ENCODE assay signal across 1 cellular context in the genomic region with DNA sequence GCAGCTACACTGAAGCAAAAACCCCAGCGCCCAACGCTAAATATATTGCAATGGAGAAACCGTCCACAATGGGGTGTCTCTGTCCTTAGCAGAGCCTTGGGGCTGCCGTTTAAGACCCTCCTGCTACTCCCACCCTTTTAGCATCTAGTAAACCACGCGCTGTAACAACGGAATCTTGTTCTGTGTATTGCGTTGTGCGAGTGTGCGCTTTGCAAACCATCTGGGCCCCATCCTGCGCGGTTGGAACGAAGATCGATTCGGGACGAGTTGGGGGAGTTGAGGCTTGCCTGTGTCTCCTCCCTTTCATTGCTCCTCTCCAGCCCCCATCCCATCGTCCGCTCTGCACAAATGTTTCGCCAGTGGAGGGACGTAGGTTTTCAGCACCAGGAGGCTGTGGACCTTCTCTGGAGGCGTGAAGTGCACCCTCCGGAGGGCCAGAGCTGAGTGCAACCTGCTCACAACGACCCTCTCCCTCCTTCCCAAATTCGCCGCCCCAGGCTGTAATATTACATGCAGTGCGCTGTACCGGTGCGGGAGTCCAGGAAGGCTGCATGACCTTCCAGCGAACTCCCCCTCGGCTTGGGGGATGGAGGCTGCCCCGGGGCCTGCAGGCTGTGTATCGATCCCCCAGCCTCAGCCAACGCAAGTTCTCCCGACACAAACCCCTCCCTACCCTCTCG.
TF ChIP-seq lines count a peak whose summit lies in the region.

No MANE protein-coding gene starts in this region.

TF ChIP-seq in HepG2, 621 proteins besides CTCF, POLR2A, EP300 and RAD21 (continued from another document):
- TF ChIP-seq, protein P1, sequence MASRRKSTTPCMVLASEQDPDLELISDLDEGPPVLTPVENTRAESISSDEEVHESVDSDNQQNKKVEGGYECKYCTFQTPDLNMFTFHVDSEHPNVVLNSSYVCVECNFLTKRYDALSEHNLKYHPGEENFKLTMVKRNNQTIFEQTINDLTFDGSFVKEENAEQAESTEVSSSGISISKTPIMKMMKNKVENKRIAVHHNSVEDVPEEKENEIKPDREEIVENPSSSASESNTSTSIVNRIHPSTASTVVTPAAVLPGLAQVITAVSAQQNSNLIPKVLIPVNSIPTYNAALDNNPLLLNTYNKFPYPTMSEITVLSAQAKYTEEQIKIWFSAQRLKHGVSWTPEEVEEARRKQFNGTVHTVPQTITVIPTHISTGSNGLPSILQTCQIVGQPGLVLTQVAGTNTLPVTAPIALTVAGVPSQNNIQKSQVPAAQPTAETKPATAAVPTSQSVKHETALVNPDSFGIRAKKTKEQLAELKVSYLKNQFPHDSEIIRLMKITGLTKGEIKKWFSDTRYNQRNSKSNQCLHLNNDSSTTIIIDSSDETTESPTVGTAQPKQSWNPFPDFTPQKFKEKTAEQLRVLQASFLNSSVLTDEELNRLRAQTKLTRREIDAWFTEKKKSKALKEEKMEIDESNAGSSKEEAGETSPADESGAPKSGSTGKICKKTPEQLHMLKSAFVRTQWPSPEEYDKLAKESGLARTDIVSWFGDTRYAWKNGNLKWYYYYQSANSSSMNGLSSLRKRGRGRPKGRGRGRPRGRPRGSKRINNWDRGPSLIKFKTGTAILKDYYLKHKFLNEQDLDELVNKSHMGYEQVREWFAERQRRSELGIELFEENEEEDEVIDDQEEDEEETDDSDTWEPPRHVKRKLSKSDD (CRISPR knock-in tag; IDR thresholded peaks at IDR 0.05; ENCODE audit: low read depth), result no peak
- TF ChIP-seq, protein P2, sequence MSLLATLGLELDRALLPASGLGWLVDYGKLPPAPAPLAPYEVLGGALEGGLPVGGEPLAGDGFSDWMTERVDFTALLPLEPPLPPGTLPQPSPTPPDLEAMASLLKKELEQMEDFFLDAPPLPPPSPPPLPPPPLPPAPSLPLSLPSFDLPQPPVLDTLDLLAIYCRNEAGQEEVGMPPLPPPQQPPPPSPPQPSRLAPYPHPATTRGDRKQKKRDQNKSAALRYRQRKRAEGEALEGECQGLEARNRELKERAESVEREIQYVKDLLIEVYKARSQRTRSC (CRISPR knock-in tag; IDR thresholded peaks at IDR 0.05; ENCODE audit: low read depth), result no peak
- no peak for TF ChIP-seq KDM5A (IDR thresholded peaks at IDR 0.05; ENCODE audit: borderline replicate concordance, low read length)
- TF ChIP-seq KLF16 (CRISPR knock-in tag; IDR thresholded peaks at IDR 0.05), result no peak
- no peak for TF ChIP-seq ZFP41 (CRISPR knock-in tag; IDR thresholded peaks at IDR 0.05; ENCODE audit: borderline replicate concordance)
- TF ChIP-seq EEA1 (CRISPR knock-in tag; IDR thresholded peaks at IDR 0.05; ENCODE audit: borderline replicate concordance), result 0 out of 2 replicates have a peak, but pooled peaks have one; percentile 43
- TF ChIP-seq ZNF891 (CRISPR knock-in tag; IDR thresholded peaks at IDR 0.05), result no peak
- no peak for TF ChIP-seq SCMH1 (CRISPR knock-in tag; IDR thresholded peaks at IDR 0.05; ENCODE audit: borderline replicate concordance)
- no peak for TF ChIP-seq ZNF530 (CRISPR knock-in tag; IDR thresholded peaks at IDR 0.05; ENCODE audit: low read depth)
- TF ChIP-seq ZNF256 (CRISPR knock-in tag; conservative IDR thresholded peaks at IDR 0.05), result no peak
- no peak for TF ChIP-seq MTA3 (CRISPR knock-in tag; IDR thresholded peaks at IDR 0.05)
- TF ChIP-seq ISX (CRISPR knock-in tag; conservative IDR thresholded peaks at IDR 0.05), result no peak
- TF ChIP-seq POLR2AphosphoS5 (IDR thresholded peaks at IDR 0.05; ENCODE audit: low read depth, low read length), result peak; percentile 34
- TF ChIP-seq, protein P3, sequence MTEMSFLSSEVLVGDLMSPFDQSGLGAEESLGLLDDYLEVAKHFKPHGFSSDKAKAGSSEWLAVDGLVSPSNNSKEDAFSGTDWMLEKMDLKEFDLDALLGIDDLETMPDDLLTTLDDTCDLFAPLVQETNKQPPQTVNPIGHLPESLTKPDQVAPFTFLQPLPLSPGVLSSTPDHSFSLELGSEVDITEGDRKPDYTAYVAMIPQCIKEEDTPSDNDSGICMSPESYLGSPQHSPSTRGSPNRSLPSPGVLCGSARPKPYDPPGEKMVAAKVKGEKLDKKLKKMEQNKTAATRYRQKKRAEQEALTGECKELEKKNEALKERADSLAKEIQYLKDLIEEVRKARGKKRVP (CRISPR knock-in tag; IDR thresholded peaks at IDR 0.05), result no peak
- TF ChIP-seq, protein P4, sequence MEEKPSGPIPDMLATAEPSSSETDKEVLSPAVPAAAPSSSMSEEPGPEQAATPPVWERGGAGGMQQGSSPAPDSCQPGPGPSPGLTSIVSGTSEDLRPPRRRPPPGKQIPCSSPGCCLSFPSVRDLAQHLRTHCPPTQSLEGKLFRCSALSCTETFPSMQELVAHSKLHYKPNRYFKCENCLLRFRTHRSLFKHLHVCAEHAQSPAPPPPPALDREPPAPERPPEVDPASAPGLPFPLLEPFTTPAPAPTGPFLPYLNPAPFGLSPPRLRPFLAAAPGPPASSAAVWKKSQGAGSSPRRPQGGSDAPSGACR (CRISPR knock-in tag; IDR thresholded peaks at IDR 0.05), result 0 out of 2 replicates have a peak, but pooled peaks have one; percentile 81
- no peak for TF ChIP-seq MLLT10 (CRISPR knock-in tag; IDR thresholded peaks at IDR 0.05)
- TF ChIP-seq, protein P5, sequence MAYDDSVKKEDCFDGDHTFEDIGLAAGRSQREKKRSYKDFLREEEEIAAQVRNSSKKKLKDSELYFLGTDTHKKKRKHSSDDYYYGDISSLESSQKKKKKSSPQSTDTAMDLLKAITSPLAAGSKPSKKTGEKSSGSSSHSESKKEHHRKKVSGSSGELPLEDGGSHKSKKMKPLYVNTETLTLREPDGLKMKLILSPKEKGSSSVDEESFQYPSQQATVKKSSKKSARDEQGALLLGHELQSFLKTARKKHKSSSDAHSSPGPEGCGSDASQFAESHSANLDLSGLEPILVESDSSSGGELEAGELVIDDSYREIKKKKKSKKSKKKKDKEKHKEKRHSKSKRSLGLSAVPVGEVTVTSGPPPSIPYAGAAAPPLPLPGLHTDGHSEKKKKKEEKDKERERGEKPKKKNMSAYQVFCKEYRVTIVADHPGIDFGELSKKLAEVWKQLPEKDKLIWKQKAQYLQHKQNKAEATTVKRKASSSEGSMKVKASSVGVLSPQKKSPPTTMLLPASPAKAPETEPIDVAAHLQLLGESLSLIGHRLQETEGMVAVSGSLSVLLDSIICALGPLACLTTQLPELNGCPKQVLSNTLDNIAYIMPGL (CRISPR knock-in tag; IDR thresholded peaks at IDR 0.05; ENCODE audit: borderline replicate concordance in 1 of 2, low read depth in 1 of 2), result peak in 1 of 2 experiments; percentile 55; a peak in 2 of 4 replicates
- TF ChIP-seq, protein P6, sequence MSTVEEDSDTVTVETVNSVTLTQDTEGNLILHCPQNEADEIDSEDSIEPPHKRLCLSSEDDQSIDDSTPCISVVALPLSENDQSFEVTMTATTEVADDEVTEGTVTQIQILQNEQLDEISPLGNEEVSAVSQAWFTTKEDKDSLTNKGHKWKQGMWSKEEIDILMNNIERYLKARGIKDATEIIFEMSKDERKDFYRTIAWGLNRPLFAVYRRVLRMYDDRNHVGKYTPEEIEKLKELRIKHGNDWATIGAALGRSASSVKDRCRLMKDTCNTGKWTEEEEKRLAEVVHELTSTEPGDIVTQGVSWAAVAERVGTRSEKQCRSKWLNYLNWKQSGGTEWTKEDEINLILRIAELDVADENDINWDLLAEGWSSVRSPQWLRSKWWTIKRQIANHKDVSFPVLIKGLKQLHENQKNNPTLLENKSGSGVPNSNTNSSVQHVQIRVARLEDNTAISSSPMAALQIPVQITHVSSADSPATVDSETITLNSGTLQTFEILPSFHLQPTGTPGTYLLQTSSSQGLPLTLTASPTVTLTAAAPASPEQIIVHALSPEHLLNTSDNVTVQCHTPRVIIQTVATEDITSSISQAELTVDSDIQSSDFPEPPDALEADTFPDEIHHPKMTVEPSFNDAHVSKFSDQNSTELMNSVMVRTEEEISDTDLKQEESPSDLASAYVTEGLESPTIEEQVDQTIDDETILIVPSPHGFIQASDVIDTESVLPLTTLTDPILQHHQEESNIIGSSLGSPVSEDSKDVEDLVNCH (CRISPR knock-in tag; IDR thresholded peaks at IDR 0.05), result no peak
- no peak for TF ChIP-seq ZNF326 (CRISPR knock-in tag; IDR thresholded peaks at IDR 0.05; ENCODE audit: borderline replicate concordance)
- no peak; the same call in 1 of the 2 replicates for TF ChIP-seq BRD4 (CRISPR knock-in tag; IDR thresholded peaks at IDR 0.05)
- TF ChIP-seq, protein P7, sequence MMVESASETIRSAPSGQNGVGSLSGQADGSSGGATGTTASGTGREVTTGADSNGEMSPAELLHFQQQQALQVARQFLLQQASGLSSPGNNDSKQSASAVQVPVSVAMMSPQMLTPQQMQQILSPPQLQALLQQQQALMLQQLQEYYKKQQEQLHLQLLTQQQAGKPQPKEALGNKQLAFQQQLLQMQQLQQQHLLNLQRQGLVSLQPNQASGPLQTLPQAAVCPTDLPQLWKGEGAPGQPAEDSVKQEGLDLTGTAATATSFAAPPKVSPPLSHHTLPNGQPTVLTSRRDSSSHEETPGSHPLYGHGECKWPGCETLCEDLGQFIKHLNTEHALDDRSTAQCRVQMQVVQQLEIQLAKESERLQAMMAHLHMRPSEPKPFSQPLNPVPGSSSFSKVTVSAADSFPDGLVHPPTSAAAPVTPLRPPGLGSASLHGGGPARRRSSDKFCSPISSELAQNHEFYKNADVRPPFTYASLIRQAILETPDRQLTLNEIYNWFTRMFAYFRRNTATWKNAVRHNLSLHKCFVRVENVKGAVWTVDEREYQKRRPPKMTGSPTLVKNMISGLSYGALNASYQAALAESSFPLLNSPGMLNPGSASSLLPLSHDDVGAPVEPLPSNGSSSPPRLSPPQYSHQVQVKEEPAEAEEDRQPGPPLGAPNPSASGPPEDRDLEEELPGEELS (CRISPR knock-in tag; IDR thresholded peaks at IDR 0.05), result no peak; the same call in 1 of the 2 replicates
TF ChIP-seq in HepG2: peak in this region for 110.
